ENCODE assay signal across 22 cellular contexts in genomic region chr17:49881054-49881402, GRCh38. TPM values are rescaled to one million over a fixed set of nuclear protein-coding genes. Genes with fewer than 3 reads are reported as not detected.
DNase-seq lines count a peak whose midpoint lies in the region; FAIRE-seq and TF ChIP-seq lines count a peak whose summit lies in the region.
"Had no signal": no experiment of that assay in that cellular context is flagged by ENCODE, and none has a peak within 500 bp of the region (broad histone marks: within the 10 kb centered on the region; RNA-seq: fewer than 3 reads in every experiment).

No MANE protein-coding gene starts in this region.

- DNase-seq in keratinocyte (ENCODE audit: low read depth, low spot score) (no peak), GM10266 (ENCODE audit: extremely low spot score) (no peak), substantia nigra (lab: John Stamatoyannopoulos, UW) (no peak)
- no peak for DNase-seq in activated CD4-positive, alpha-beta T cell treated with anti-CD3 and anti-CD28 coated beads for 48 hours
- DNase-seq in activated T-cell treated with anti-CD3 and anti-CD28 coated beads, Interleukin-2, amount 50 U/mL, for 1 hour = no peak
- DNase-seq: cerebellar nuclear complex, NCI-H1417 treated with DMSO at 0.1 percent for 48 hours had no signal

- H3K36me3 ChIP-seq in BLaER1 treated with 17β-estradiol and CSF1 and Interleukin-3, amounts not matched to agents 10 nM and 100 nM = no peaks in the 10 kb centered on the region
- H3K36me3 ChIP-seq in HUES48 (ENCODE audit: control insufficient read depth, insufficient read depth, low read length) = no peaks in the 10 kb centered on the region
- H3K36me3 ChIP-seq in keratinocyte (ENCODE audit: control insufficient read depth in 2 of 2, extremely low read depth in 1 of 2, insufficient read depth in 2 of 2, low read length in 2 of 2) = no peaks in the 10 kb centered on the region
- H3K36me3 ChIP-seq: BLaER1, lower lobe of right lung, MG63, ovary, upper lobe of left lung, WERI-Rb-1 had no signal

- no peak for TF ChIP-seq CTCF in brain (conservative IDR thresholded peaks at IDR 0.05)
- TF ChIP-seq CTCF in keratinocyte (optimal IDR thresholded peaks at IDR 0.05 in 1 of 3, IDR thresholded peaks at IDR 0.05 in 1 of 3, conservative IDR thresholded peaks at IDR 0.05 in 1 of 3; ENCODE audit: extremely low read depth in 1 of 3, insufficient read depth in 2 of 3, low read length in 3 of 3) = no peak
- no peak for TF ChIP-seq CTCF in GM10266 (IDR thresholded peaks at IDR 0.05; ENCODE audit: control insufficient read depth, insufficient read depth, low read depth, missing control alignments)

- dilution Hi-C loops in keratinocyte (cut with MboI; ENCODE audit: extremely low pct_ligation_motif_present, low sequenced_read_pairs) = loop anchor here (10.0 kb wide), 1 partner anchor 114 kb away; the partner anchor contains the start of gene DLX3

- FAIRE-seq in keratinocyte (lab: Jason Lieb, UNC) = no peak
- FAIRE-seq: frontal cortex had no signal

- no peak overlapping the region for H3K9ac ChIP-seq in BLaER1 treated with 17β-estradiol and CSF1 and Interleukin-3, amounts not matched to agents 10 nM and 100 nM
- no peak overlapping the region for H3K9ac ChIP-seq in HUES48 (ENCODE audit: low read depth, low read length)
- no peak overlapping the region for H3K9ac ChIP-seq in keratinocyte (ENCODE audit: control insufficient read depth, extremely low read depth, insufficient read depth, low read length)
- H3K9ac ChIP-seq: BLaER1 had no signal

- no peaks in the 10 kb centered on the region for H3K9me1 ChIP-seq in keratinocyte (ENCODE audit: control insufficient read depth, extremely low read depth, insufficient read depth, low read length)

- no peaks in the 10 kb centered on the region for H3K79me2 ChIP-seq in keratinocyte (ENCODE audit: control insufficient read depth, insufficient read depth, low read length)

- H3K4me3 ChIP-seq in BLaER1 treated with 17β-estradiol and CSF1 and Interleukin-3, amounts not matched to agents 10 nM and 100 nM = no peak overlapping the region
- peak overlapping the region; percentile 54 for H3K4me3 ChIP-seq in HUES48 (ENCODE audit: low read depth, low read length)
- no peak overlapping the region for H3K4me3 ChIP-seq in keratinocyte (ENCODE audit: control insufficient read depth in 2 of 3, extremely low read depth in 1 of 3, insufficient read depth in 2 of 3, low read depth in 1 of 3, low read length in 3 of 3)
- H3K4me3 ChIP-seq: BLaER1, body of pancreas, lower lobe of right lung, MG63, ovary, upper lobe of left lung had no signal

- H3K27me3 ChIP-seq in BLaER1 treated with 17β-estradiol and CSF1 and Interleukin-3, amounts not matched to agents 10 nM and 100 nM = peaks cover 29 to 67% (median 49%) of the 10 kb centered on the region in 11 experiments
- H3K27me3 ChIP-seq in HUES48 (ENCODE audit: control insufficient read depth, insufficient read depth, low read length) (peaks cover 36% of the 10 kb centered on the region), keratinocyte (ENCODE audit: control insufficient read depth, extremely low read depth, insufficient read depth, low read length) (peaks cover 21% of the 10 kb centered on the region)
- H3K27me3 ChIP-seq: ovary had no signal

- peaks cover 0 to 24% (median 10%) of the 10 kb centered on the region in 10 experiments; a peak in 14 of 20 replicates for H3K4me1 ChIP-seq in BLaER1 treated with 17β-estradiol and CSF1 and Interleukin-3, amounts not matched to agents 10 nM and 100 nM
- no peaks in the 10 kb centered on the region; the same call in 1 of the 2 replicates for H3K4me1 ChIP-seq in HUES48 (ENCODE audit: control insufficient read depth, insufficient read depth, low read length)
- no peaks in the 10 kb centered on the region for H3K4me1 ChIP-seq in keratinocyte (ENCODE audit: control insufficient read depth, extremely low read depth, insufficient read depth, low read length)

- H3K4me1 Mint-ChIP-seq in brain = peaks cover 12% of the 10 kb centered on the region
- H3K4me1 Mint-ChIP-seq: nephron had no signal

- no peaks in the 10 kb centered on the region for H3K9me3 ChIP-seq in BLaER1 treated with 17β-estradiol and CSF1 and Interleukin-3, amounts not matched to agents 10 nM and 100 nM (replicated peaks in 1 of 11)
- H3K9me3 ChIP-seq in HUES48 (ENCODE audit: control insufficient read depth, insufficient read depth, low read length) (no peaks in the 10 kb centered on the region), keratinocyte (ENCODE audit: control insufficient read depth, low read depth, low read length) (no peaks in the 10 kb centered on the region)
- H3K9me3 ChIP-seq: BLaER1, body of pancreas, lower lobe of right lung, MG63, ovary, upper lobe of left lung had no signal

- peak overlapping the region in 8 of 11 experiments; percentile 51 to 77 (median 66); a peak in 9 of 22 replicates for H3K4me2 ChIP-seq in BLaER1 treated with 17β-estradiol and CSF1 and Interleukin-3, amounts not matched to agents 10 nM and 100 nM
- H3K4me2 ChIP-seq in keratinocyte (ENCODE audit: control insufficient read depth, extremely low read depth, insufficient read depth, low read depth, low read length) = peak overlapping the region; percentile 48

- no peak overlapping the region for H3K27ac Mint-ChIP-seq in brain
- H3K27ac Mint-ChIP-seq: activated T-cell treated with anti-CD3 and anti-CD28 coated beads, Interleukin-2, amount 50 U/mL, for 72 hours; nephron; T-helper 2 cell treated with Interferon-gamma antibody and Interleukin-4, amounts not matched to agents 5 μg/mL and 100 μg/mL, for 36 hours had no signal

- no peaks in the 10 kb centered on the region for H3K36me3 Mint-ChIP-seq in brain

- H3K27ac ChIP-seq in BLaER1 treated with 17β-estradiol and CSF1 and Interleukin-3, amounts not matched to agents 10 nM and 100 nM = no peak overlapping the region
- H3K27ac ChIP-seq in HUES48 (ENCODE audit: low read depth, low read length) (no peak overlapping the region), keratinocyte (ENCODE audit: control insufficient read depth, insufficient read depth, low read length) (no peak overlapping the region), substantia nigra (ENCODE audit: low read depth, low read length, poor library complexity, severe bottlenecking) (no peak overlapping the region)
- H3K27ac ChIP-seq: BLaER1, body of pancreas, lower lobe of right lung, ovary, upper lobe of left lung, WERI-Rb-1 had no signal

- no peak overlapping the region for H2AFZ ChIP-seq in keratinocyte (ENCODE audit: control insufficient read depth, low read length)

- H4K20me1 ChIP-seq in BLaER1 treated with 17β-estradiol and CSF1 and Interleukin-3, amounts not matched to agents 10 nM and 100 nM = peaks cover 0 to 5% (median 0%) of the 10 kb centered on the region in 11 experiments; a peak in 3 of 22 replicates
- no peaks in the 10 kb centered on the region for H4K20me1 ChIP-seq in keratinocyte (ENCODE audit: control insufficient read depth, extremely low read depth, insufficient read depth, low read length)
- H4K20me1 ChIP-seq: BLaER1 had no signal

- peaks cover 72% of the 10 kb centered on the region for H3K27me3 Mint-ChIP-seq in brain

- H3K4me3 Mint-ChIP-seq in brain = peak overlapping the region in 3 of 5 experiments; percentile 62 to 69 (median 64)
- H3K4me3 Mint-ChIP-seq: T-helper 2 cell treated with Interferon-gamma antibody and Interleukin-4, amounts not matched to agents 5 μg/mL and 100 μg/mL, for 36 hours had no signal

- no peaks in the 10 kb centered on the region for H3K9me3 Mint-ChIP-seq in brain
- H3K9me3 Mint-ChIP-seq: activated T-cell treated with anti-CD3 and anti-CD28 coated beads, Interleukin-2, amount 50 U/mL, for 72 hours; nephron; T-helper 2 cell treated with Interferon-gamma antibody and Interleukin-4, amounts not matched to agents 5 μg/mL and 100 μg/mL, for 36 hours had no signal

RNA-seq across cellular contexts. Expression of gene TAC4, which starts 33.2 kb away (rescaled TPM):
- polyA plus RNA-seq in brain (ENCODE audit: insufficient read depth, low read depth, low replicate concordance) (not detected), keratinocyte (not detected in 3 replicates)
- polyA plus RNA-seq in keratinocyte (2011; ENCODE audit: low read depth) = not detected
- polyA plus RNA-seq in keratinocyte (2011; cell fraction: cytosol; rRNA removed) = not detected in 2 replicates
- polyA plus RNA-seq in keratinocyte (2011; cell fraction: nucleus; rRNA removed) = not detected in 2 replicates
- polyA plus RNA-seq in keratinocyte (2012; ENCODE audit: low replicate concordance) = not detected in 2 replicates
- polyA minus RNA-seq in keratinocyte = not detected in 3 replicates
- not detected for polyA minus RNA-seq in keratinocyte (2011; cell fraction: cytosol; rRNA and poly(A)+ RNA removed)
- polyA minus RNA-seq in keratinocyte (2011; cell fraction: nucleus; rRNA and poly(A)+ RNA removed) = not detected in 2 replicates
- polyA plus RNA-seq: adipose tissue, ovary had no signal
